ENCODE assay signal across 1 cellular context in the genomic region with DNA sequence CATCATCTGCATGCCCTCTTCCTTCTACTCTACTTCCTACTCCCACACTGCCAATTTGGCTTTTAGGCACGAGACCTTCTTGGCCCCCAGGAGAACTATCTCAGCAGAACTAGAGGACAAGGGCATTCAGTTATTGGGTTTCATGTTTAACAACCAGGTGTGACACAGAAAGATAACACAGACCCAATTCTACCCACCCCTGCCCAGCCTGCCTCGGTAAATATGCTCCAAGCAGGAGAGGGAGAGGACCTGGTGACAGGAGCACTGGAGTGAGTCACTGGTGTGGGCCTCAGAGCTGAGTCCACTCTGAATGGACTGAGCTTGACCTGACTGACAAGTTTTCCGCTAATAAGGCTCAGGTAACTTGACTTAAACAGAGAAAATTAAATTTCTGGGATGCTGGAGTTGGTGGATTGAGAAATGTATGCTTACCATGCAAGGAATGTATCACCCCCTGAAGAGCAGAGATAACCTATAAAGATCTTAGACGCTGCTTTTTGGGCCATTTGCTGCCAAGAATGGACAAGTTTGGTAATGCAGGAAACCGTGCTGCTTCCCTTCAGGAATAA.
TF ChIP-seq lines count a peak whose summit lies in the region.

No MANE protein-coding gene starts in this region.

TF ChIP-seq in HepG2, 621 proteins besides CTCF, POLR2A, EP300 and RAD21 (continued from another document and continues in another):
- TF ChIP-seq TFDP2 (CRISPR knock-in tag; IDR thresholded peaks at IDR 0.05) (no peak), CBX2 (IDR thresholded peaks at IDR 0.05; ENCODE audit: low read depth, low read length) (no peak), CBX2 (CRISPR knock-in tag; IDR thresholded peaks at IDR 0.05; ENCODE audit: low read depth) (no peak), BORCS8-MEF2B (CRISPR knock-in tag; IDR thresholded peaks at IDR 0.05) (no peak), ZNF616 (CRISPR knock-in tag; IDR thresholded peaks at IDR 0.05; ENCODE audit: low read depth) (no peak), ZNF12 (CRISPR knock-in tag; IDR thresholded peaks at IDR 0.05) (peak; percentile 57; the same call in 1 of the 2 replicates), NFIB (CRISPR knock-in tag; IDR thresholded peaks at IDR 0.05; ENCODE audit: borderline replicate concordance) (no peak), AHDC1 (CRISPR knock-in tag; IDR thresholded peaks at IDR 0.05; ENCODE audit: borderline replicate concordance) (0 out of 2 replicates have a peak, but pooled peaks have one; percentile 46), TGIF2 (CRISPR knock-in tag; IDR thresholded peaks at IDR 0.05) (0 out of 2 replicates have a peak, but pooled peaks have one; percentile 51), ZNF441 (CRISPR knock-in tag; IDR thresholded peaks at IDR 0.05; ENCODE audit: borderline replicate concordance) (no peak), JUN (CRISPR knock-in tag; IDR thresholded peaks at IDR 0.05) (no peak), NCOA5 (CRISPR knock-in tag; IDR thresholded peaks at IDR 0.05) (no peak), MTF2 (CRISPR knock-in tag; IDR thresholded peaks at IDR 0.05; ENCODE audit: borderline replicate concordance) (no peak), ATM (IDR thresholded peaks at IDR 0.05; ENCODE audit: borderline replicate concordance) (no peak), MIXL1 (CRISPR knock-in tag; IDR thresholded peaks at IDR 0.05) (no peak), ZNF451 (CRISPR knock-in tag; IDR thresholded peaks at IDR 0.05) (no peak), MTA3 (CRISPR knock-in tag; IDR thresholded peaks at IDR 0.05) (no peak), ZNF274 (CRISPR knock-in tag; IDR thresholded peaks at IDR 0.05) (no peak), ZFP36L2 (CRISPR knock-in tag; IDR thresholded peaks at IDR 0.05) (no peak), HOXA5 (CRISPR knock-in tag; IDR thresholded peaks at IDR 0.05) (no peak), NR3C1 (CRISPR knock-in tag; IDR thresholded peaks at IDR 0.05) (no peak), ZFX (CRISPR knock-in tag; IDR thresholded peaks at IDR 0.05; ENCODE audit: low read depth) (peak; percentile 30; the same call in 1 of the 2 replicates), NKX3-1 (CRISPR knock-in tag; IDR thresholded peaks at IDR 0.05) (no peak), RCOR2 (CRISPR knock-in tag; IDR thresholded peaks at IDR 0.05) (no peak), IRF2 (CRISPR knock-in tag; IDR thresholded peaks at IDR 0.05) (no peak), ZNF878 (CRISPR knock-in tag; IDR thresholded peaks at IDR 0.05) (no peak)
- TF ChIP-seq, protein P1, sequence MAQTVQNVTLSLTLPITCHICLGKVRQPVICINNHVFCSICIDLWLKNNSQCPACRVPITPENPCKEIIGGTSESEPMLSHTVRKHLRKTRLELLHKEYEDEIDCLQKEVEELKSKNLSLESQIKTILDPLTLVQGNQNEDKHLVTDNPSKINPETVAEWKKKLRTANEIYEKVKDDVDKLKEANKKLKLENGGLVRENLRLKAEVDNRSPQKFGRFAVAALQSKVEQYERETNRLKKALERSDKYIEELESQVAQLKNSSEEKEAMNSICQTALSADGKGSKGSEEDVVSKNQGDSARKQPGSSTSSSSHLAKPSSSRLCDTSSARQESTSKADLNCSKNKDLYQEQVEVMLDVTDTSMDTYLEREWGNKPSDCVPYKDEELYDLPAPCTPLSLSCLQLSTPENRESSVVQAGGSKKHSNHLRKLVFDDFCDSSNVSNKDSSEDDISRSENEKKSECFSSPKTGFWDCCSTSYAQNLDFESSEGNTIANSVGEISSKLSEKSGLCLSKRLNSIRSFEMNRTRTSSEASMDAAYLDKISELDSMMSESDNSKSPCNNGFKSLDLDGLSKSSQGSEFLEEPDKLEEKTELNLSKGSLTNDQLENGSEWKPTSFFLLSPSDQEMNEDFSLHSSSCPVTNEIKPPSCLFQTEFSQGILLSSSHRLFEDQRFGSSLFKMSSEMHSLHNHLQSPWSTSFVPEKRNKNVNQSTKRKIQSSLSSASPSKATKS (CRISPR knock-in tag; IDR thresholded peaks at IDR 0.05), result no peak
- TF ChIP-seq, protein P2, sequence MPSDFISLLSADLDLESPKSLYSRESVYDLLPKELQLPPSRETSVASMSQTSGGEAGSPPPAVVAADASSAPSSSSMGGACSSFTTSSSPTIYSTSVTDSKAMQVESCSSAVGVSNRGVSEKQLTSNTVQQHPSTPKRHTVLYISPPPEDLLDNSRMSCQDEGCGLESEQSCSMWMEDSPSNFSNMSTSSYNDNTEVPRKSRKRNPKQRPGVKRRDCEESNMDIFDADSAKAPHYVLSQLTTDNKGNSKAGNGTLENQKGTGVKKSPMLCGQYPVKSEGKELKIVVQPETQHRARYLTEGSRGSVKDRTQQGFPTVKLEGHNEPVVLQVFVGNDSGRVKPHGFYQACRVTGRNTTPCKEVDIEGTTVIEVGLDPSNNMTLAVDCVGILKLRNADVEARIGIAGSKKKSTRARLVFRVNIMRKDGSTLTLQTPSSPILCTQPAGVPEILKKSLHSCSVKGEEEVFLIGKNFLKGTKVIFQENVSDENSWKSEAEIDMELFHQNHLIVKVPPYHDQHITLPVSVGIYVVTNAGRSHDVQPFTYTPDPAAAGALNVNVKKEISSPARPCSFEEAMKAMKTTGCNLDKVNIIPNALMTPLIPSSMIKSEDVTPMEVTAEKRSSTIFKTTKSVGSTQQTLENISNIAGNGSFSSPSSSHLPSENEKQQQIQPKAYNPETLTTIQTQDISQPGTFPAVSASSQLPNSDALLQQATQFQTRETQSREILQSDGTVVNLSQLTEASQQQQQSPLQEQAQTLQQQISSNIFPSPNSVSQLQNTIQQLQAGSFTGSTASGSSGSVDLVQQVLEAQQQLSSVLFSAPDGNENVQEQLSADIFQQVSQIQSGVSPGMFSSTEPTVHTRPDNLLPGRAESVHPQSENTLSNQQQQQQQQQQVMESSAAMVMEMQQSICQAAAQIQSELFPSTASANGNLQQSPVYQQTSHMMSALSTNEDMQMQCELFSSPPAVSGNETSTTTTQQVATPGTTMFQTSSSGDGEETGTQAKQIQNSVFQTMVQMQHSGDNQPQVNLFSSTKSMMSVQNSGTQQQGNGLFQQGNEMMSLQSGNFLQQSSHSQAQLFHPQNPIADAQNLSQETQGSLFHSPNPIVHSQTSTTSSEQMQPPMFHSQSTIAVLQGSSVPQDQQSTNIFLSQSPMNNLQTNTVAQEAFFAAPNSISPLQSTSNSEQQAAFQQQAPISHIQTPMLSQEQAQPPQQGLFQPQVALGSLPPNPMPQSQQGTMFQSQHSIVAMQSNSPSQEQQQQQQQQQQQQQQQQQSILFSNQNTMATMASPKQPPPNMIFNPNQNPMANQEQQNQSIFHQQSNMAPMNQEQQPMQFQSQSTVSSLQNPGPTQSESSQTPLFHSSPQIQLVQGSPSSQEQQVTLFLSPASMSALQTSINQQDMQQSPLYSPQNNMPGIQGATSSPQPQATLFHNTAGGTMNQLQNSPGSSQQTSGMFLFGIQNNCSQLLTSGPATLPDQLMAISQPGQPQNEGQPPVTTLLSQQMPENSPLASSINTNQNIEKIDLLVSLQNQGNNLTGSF (CRISPR knock-in tag; IDR thresholded peaks at IDR 0.05), result no peak
- TF ChIP-seq, protein P3, sequence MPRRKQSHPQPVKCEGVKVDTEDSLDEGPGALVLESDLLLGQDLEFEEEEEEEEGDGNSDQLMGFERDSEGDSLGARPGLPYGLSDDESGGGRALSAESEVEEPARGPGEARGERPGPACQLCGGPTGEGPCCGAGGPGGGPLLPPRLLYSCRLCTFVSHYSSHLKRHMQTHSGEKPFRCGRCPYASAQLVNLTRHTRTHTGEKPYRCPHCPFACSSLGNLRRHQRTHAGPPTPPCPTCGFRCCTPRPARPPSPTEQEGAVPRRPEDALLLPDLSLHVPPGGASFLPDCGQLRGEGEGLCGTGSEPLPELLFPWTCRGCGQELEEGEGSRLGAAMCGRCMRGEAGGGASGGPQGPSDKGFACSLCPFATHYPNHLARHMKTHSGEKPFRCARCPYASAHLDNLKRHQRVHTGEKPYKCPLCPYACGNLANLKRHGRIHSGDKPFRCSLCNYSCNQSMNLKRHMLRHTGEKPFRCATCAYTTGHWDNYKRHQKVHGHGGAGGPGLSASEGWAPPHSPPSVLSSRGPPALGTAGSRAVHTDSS (CRISPR knock-in tag; conservative IDR thresholded peaks at IDR 0.05), result no peak
- TF ChIP-seq, protein P4, sequence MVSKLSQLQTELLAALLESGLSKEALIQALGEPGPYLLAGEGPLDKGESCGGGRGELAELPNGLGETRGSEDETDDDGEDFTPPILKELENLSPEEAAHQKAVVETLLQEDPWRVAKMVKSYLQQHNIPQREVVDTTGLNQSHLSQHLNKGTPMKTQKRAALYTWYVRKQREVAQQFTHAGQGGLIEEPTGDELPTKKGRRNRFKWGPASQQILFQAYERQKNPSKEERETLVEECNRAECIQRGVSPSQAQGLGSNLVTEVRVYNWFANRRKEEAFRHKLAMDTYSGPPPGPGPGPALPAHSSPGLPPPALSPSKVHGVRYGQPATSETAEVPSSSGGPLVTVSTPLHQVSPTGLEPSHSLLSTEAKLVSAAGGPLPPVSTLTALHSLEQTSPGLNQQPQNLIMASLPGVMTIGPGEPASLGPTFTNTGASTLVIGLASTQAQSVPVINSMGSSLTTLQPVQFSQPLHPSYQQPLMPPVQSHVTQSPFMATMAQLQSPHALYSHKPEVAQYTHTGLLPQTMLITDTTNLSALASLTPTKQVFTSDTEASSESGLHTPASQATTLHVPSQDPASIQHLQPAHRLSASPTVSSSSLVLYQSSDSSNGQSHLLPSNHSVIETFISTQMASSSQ (IDR thresholded peaks at IDR 0.05; ENCODE audit: low read depth), result no peak
- TF ChIP-seq, protein P4 (CRISPR knock-in tag; IDR thresholded peaks at IDR 0.05; ENCODE audit: borderline replicate concordance), result no peak
- TF ChIP-seq, protein P5, sequence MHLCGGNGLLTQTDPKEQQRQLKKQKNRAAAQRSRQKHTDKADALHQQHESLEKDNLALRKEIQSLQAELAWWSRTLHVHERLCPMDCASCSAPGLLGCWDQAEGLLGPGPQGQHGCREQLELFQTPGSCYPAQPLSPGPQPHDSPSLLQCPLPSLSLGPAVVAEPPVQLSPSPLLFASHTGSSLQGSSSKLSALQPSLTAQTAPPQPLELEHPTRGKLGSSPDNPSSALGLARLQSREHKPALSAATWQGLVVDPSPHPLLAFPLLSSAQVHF (CRISPR knock-in tag; IDR thresholded peaks at IDR 0.05), result no peak
- TF ChIP-seq, protein P6, sequence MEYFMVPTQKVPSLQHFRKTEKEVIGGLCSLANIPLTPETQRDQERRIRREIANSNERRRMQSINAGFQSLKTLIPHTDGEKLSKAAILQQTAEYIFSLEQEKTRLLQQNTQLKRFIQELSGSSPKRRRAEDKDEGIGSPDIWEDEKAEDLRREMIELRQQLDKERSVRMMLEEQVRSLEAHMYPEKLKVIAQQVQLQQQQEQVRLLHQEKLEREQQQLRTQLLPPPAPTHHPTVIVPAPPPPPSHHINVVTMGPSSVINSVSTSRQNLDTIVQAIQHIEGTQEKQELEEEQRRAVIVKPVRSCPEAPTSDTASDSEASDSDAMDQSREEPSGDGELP (IDR thresholded peaks at IDR 0.05; ENCODE audit: borderline replicate concordance, low read depth), result no peak
- TF ChIP-seq, protein P7, sequence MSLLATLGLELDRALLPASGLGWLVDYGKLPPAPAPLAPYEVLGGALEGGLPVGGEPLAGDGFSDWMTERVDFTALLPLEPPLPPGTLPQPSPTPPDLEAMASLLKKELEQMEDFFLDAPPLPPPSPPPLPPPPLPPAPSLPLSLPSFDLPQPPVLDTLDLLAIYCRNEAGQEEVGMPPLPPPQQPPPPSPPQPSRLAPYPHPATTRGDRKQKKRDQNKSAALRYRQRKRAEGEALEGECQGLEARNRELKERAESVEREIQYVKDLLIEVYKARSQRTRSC (CRISPR knock-in tag; IDR thresholded peaks at IDR 0.05; ENCODE audit: low read depth), result no peak
